In the genomic region with DNA sequence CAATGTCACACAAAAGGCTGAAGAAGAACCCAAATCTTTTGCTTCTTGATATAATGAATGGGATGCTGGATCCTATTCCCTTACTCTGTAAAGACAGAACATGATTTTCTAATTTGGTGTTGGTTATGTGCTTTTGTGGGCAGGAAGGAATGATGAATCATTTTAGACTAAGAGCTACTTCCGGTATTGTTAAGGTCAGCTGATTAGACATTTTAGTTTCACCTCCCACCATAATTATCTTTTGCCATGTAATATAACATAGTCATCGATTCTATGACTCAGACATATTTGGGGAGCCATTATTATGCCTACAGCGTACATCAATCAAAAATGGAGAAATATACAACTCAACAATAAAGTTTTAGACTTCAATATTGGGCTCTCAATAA, we compare ENCODE assay signal across 15 cellular contexts.
DNase-seq lines count a peak whose midpoint lies in the region; ATAC-seq, FAIRE-seq and TF ChIP-seq lines count a peak whose summit lies in the region.
"Had no signal": no experiment of that assay in that cellular context is flagged by ENCODE, and none has a peak within 500 bp of the region (broad histone marks: within the 10 kb centered on the region; RNA-seq: fewer than 3 reads in every experiment).

No MANE protein-coding gene starts in this region.

- DNase-seq in activated T-cell treated with anti-CD3 and anti-CD28 coated beads, Interleukin-2, amount 50 U/mL, for 24 hours = no peak
- DNase-seq in activated T-cell treated with anti-CD3 and anti-CD28 coated beads, Interleukin-2, amount 50 U/mL, for 48 hours = no peak
- DNase-seq in MV-4-11 (lab: John Stamatoyannopoulos, UW) (peak; percentile 48), bronchial epithelial cell (ENCODE audit: low read depth) (peak; percentile 83), erythroblast (lab: John Stamatoyannopoulos, UW) (no peak), small intestine (no peak)
- DNase-seq in stimulated activated effector memory CD8-positive, alpha-beta T cell treated with anti-CD3 and anti-CD28 coated beads, Interleukin-12 subunit alpha, Interleukin-12 subunit beta, amount 100 ng/mL, for 72 hours (ENCODE audit: low spot score in 2 of 2) = no peak
- DNase-seq: AML-193; NCI-H1436; RPMI8226; stimulated activated CD4-positive, alpha-beta T cell treated with anti-CD3 and anti-CD28 coated beads, Interleukin-12 subunit alpha, Interleukin-12 subunit beta, amount 100 ng/mL, for 4 hours; stimulated activated naive CD4-positive, alpha-beta T cell had no signal

- no peaks in the 10 kb centered on the region for H3K36me3 Mint-ChIP-seq in activated T-cell treated with anti-CD3 and anti-CD28 coated beads, Interleukin-2, amount 50 U/mL, for 24 hours (ENCODE audit: low read depth)
- no peaks in the 10 kb centered on the region for H3K36me3 Mint-ChIP-seq in stimulated activated effector memory CD8-positive, alpha-beta T cell treated with anti-CD3 and anti-CD28 coated beads, Interleukin-12 subunit alpha, Interleukin-12 subunit beta, amount 100 ng/mL, for 72 hours
- H3K36me3 Mint-ChIP-seq: brain had no signal

- no peak overlapping the region for H3K4me3 ChIP-seq in bronchial epithelial cell (ENCODE audit: low read depth, low read length)
- H3K4me3 ChIP-seq in small intestine (ENCODE audit: low read depth in 1 of 2, low read length in 2 of 2) = no peak overlapping the region
- H3K4me3 ChIP-seq: gastroesophageal sphincter had no signal

- 44 to 54% (median 48%) methylated on average over 3 of the region's 3 CpGs for WGBS in small intestine, 3 donors

- ATAC-seq in stimulated activated effector memory CD8-positive, alpha-beta T cell treated with anti-CD3 and anti-CD28 coated beads, Interleukin-12 subunit alpha, Interleukin-12 subunit beta, amount 100 ng/mL, for 72 hours = peak; percentile 79
- ATAC-seq in HG02571 (IDR thresholded peaks at IDR 0.05; ENCODE audit: unreplicated experiment) = no peak
- ATAC-seq: gastroesophageal sphincter had no signal

- no peaks in the 10 kb centered on the region for H3K9me3 Mint-ChIP-seq in activated T-cell treated with anti-CD3 and anti-CD28 coated beads, Interleukin-2, amount 50 U/mL, for 24 hours
- H3K9me3 Mint-ChIP-seq in stimulated activated effector memory CD8-positive, alpha-beta T cell treated with anti-CD3 and anti-CD28 coated beads, Interleukin-12 subunit alpha, Interleukin-12 subunit beta, amount 100 ng/mL, for 72 hours = no peaks in the 10 kb centered on the region
- H3K9me3 Mint-ChIP-seq: brain had no signal

- H3K27me3 ChIP-seq in bronchial epithelial cell (ENCODE audit: control insufficient read depth, insufficient read depth, low read length) (no peaks in the 10 kb centered on the region), small intestine (ENCODE audit: control insufficient read depth in 2 of 2, insufficient read depth in 2 of 2, low read length in 2 of 2) (no peaks in the 10 kb centered on the region)
- H3K27me3 ChIP-seq: gastroesophageal sphincter had no signal

- H3K36me3 ChIP-seq in bronchial epithelial cell (ENCODE audit: control insufficient read depth, insufficient read depth, low read length) (no peaks in the 10 kb centered on the region), small intestine (ENCODE audit: control insufficient read depth in 2 of 2, insufficient read depth in 2 of 2, low read length in 2 of 2) (no peaks in the 10 kb centered on the region)
- H3K36me3 ChIP-seq: gastroesophageal sphincter had no signal

- H3K27me3 Mint-ChIP-seq in activated T-cell treated with anti-CD3 and anti-CD28 coated beads, Interleukin-2, amount 50 U/mL, for 24 hours = peaks cover 16% of the 10 kb centered on the region
- H3K27me3 Mint-ChIP-seq: brain had no signal

- peak overlapping the region; percentile 63 for H3K27ac Mint-ChIP-seq in activated T-cell treated with anti-CD3 and anti-CD28 coated beads, Interleukin-2, amount 50 U/mL, for 24 hours
- H3K27ac Mint-ChIP-seq in stimulated activated effector memory CD8-positive, alpha-beta T cell treated with anti-CD3 and anti-CD28 coated beads, Interleukin-12 subunit alpha, Interleukin-12 subunit beta, amount 100 ng/mL, for 72 hours = no peak overlapping the region

- peaks cover 29% of the 10 kb centered on the region for H3K4me1 Mint-ChIP-seq in activated T-cell treated with anti-CD3 and anti-CD28 coated beads, Interleukin-2, amount 50 U/mL, for 24 hours (ENCODE audit: low read depth)
- peaks cover 8% of the 10 kb centered on the region for H3K4me1 Mint-ChIP-seq in stimulated activated effector memory CD8-positive, alpha-beta T cell treated with anti-CD3 and anti-CD28 coated beads, Interleukin-12 subunit alpha, Interleukin-12 subunit beta, amount 100 ng/mL, for 72 hours

- no peak for TF ChIP-seq CTCF in bronchial epithelial cell (IDR thresholded peaks at IDR 0.05; ENCODE audit: insufficient read depth, low read length, severe bottlenecking)

- H3K4me1 ChIP-seq in small intestine (ENCODE audit: control insufficient read depth in 2 of 2, insufficient read depth in 1 of 2, low read depth in 1 of 2, low read length in 1 of 2) = no peaks in the 10 kb centered on the region
- H3K4me1 ChIP-seq: gastroesophageal sphincter had no signal

- FAIRE-seq in bronchial epithelial cell (lab: Jason Lieb, UNC) (no peak), small intestine (lab: Jason Lieb, UNC) (no peak)

- no peaks in the 10 kb centered on the region for H3K9me3 ChIP-seq in small intestine (ENCODE audit: control insufficient read depth, low read depth)
- H3K9me3 ChIP-seq: gastroesophageal sphincter had no signal

- peak overlapping the region; percentile 18 for H3K4me3 Mint-ChIP-seq in activated T-cell treated with anti-CD3 and anti-CD28 coated beads, Interleukin-2, amount 50 U/mL, for 24 hours
- no peak overlapping the region for H3K4me3 Mint-ChIP-seq in stimulated activated effector memory CD8-positive, alpha-beta T cell treated with anti-CD3 and anti-CD28 coated beads, Interleukin-12 subunit alpha, Interleukin-12 subunit beta, amount 100 ng/mL, for 72 hours
- H3K4me3 Mint-ChIP-seq: brain had no signal

- no peak overlapping the region for H3K27ac ChIP-seq in small intestine (ENCODE audit: low read depth in 1 of 2, low read length in 1 of 2)
- H3K27ac ChIP-seq: gastroesophageal sphincter had no signal

- no peak for TF ChIP-seq POLR2A in erythroblast (IDR thresholded peaks at IDR 0.05; ENCODE audit: low read length)

Comparison
In these comparisons a context has a peak if more than half of its experiments do, and no peak if none do; other contexts are left out.
1. DNase-seq: peak in MV-4-11 (single experiment) and bronchial epithelial cell (single experiment); none in activated T-cell treated with anti-CD3 and anti-CD28 coated beads, Interleukin-2, amount 50 U/mL, for 24 hours (single experiment), activated T-cell treated with anti-CD3 and anti-CD28 coated beads, Interleukin-2, amount 50 U/mL, for 48 hours (0 of 2), stimulated activated effector memory CD8-positive, alpha-beta T cell treated with anti-CD3 and anti-CD28 coated beads, Interleukin-12 subunit alpha, Interleukin-12 subunit beta, amount 100 ng/mL, for 72 hours (0 of 2), erythroblast (0 of 2) and small intestine (single experiment).